Comparison of ENCODE assay signal across 26 cellular contexts in genomic region chr7:14368285-14368684, GRCh38.
"Had no signal": no experiment of that assay in that cellular context is flagged by ENCODE, and none has a peak within 500 bp of the region (broad histone marks: within the 10 kb centered on the region; RNA-seq: fewer than 3 reads in every experiment).

No MANE protein-coding gene starts in this region.

- DNase-seq: activated CD4-positive, alpha-beta T cell treated with anti-CD3 and anti-CD28 coated beads for 48 hours; activated CD4-positive, alpha-beta T cell treated with anti-CD3 and anti-CD28 coated beads, Interleukin-2, amount 50 U/mL, for 4 hours; activated CD4-positive, CD25-positive, alpha-beta regulatory T cell treated with anti-CD3 and anti-CD28 coated beads, Interleukin-2, amount 50 U/mL, for 72 hours; activated CD8-positive, alpha-beta memory T cell treated with anti-CD3 and anti-CD28 coated beads, Interleukin-2, amount 50 U/mL, for 48 hours; activated CD8-positive, alpha-beta T cell treated with anti-CD3 and anti-CD28 coated beads, Interleukin-2, amount 10 ng/mL, durations not matched to agents 7 days and 5 days; activated effector memory CD4-positive, alpha-beta T cell treated with anti-CD3 and anti-CD28 coated beads, Interleukin-2, amount 50 U/mL, for 16 hours; activated naive CD4-positive, alpha-beta T cell treated with anti-CD3 and anti-CD28 coated beads for 36 hours; activated naive CD8-positive, alpha-beta T cell treated with anti-CD3 and anti-CD28 coated beads for 36 hours; activated T-cell treated with anti-CD3 and anti-CD28 coated beads, Interleukin-2, amount 50 U/mL, for 24 hours; brain microvascular endothelial cell; caudate nucleus; KG1; MG63; MV-4-11; NCI-H1092 treated with DMSO at 0.1 percent for 48 hours; NCI-H1417 treated with DMSO at 0.1 percent for 48 hours; NCI-H1694; NCI-H2029; NCI-H510A treated with DMSO at 0.1 percent for 48 hours; NCI-H69; NK-92 treated with Interleukin-12 subunit alpha and Interleukin-12 subunit beta, amount 100 ng/mL, for 24 hours; OCI-M1; Peyer's patch; SHP77 had no signal

- H3K4me3 Mint-ChIP-seq: activated CD8-positive, alpha-beta T cell treated with anti-CD3 and anti-CD28 coated beads, Interleukin-2, amount 10 ng/mL, durations not matched to agents 7 days and 5 days; activated naive CD4-positive, alpha-beta T cell treated with anti-CD3 and anti-CD28 coated beads for 36 hours; activated naive CD8-positive, alpha-beta T cell treated with anti-CD3 and anti-CD28 coated beads for 36 hours; activated T-cell treated with anti-CD3 and anti-CD28 coated beads, Interleukin-2, amount 50 U/mL, for 24 hours; T-helper 1 cell treated with Interleukin-12 subunit alpha and Interleukin-12 subunit beta and Interleukin-4 antibody, amounts not matched to agents 30 μg/mL and 1 μg/mL, for 36 hours; WTC11 had no signal

- H3K27ac Mint-ChIP-seq: activated CD8-positive, alpha-beta T cell treated with anti-CD3 and anti-CD28 coated beads, Interleukin-2, amount 10 ng/mL, durations not matched to agents 7 days and 5 days; activated naive CD4-positive, alpha-beta T cell treated with anti-CD3 and anti-CD28 coated beads for 36 hours; activated naive CD8-positive, alpha-beta T cell treated with anti-CD3 and anti-CD28 coated beads for 36 hours; activated T-cell treated with anti-CD3 and anti-CD28 coated beads, Interleukin-2, amount 50 U/mL, for 24 hours; T-helper 1 cell treated with Interleukin-12 subunit alpha and Interleukin-12 subunit beta and Interleukin-4 antibody, amounts not matched to agents 30 μg/mL and 1 μg/mL, for 36 hours; WTC11 had no signal

- H3K4me3 ChIP-seq: MG63, Peyer's patch had no signal

- H3K4me1 Mint-ChIP-seq: activated naive CD8-positive, alpha-beta T cell treated with anti-CD3 and anti-CD28 coated beads for 36 hours; WTC11 had no signal

- H3K36me3 Mint-ChIP-seq: activated naive CD8-positive, alpha-beta T cell treated with anti-CD3 and anti-CD28 coated beads for 36 hours had no signal

- ATAC-seq: activated CD8-positive, alpha-beta T cell treated with anti-CD3 and anti-CD28 coated beads, Interleukin-2, amount 10 ng/mL, durations not matched to agents 7 days and 5 days; WTC11 had no signal

- H3K27me3 Mint-ChIP-seq: activated naive CD8-positive, alpha-beta T cell treated with anti-CD3 and anti-CD28 coated beads for 36 hours; activated T-cell treated with anti-CD3 and anti-CD28 coated beads, Interleukin-2, amount 50 U/mL, for 24 hours had no signal

- H3K9me3 Mint-ChIP-seq: activated T-cell treated with anti-CD3 and anti-CD28 coated beads, Interleukin-2, amount 50 U/mL, for 24 hours had no signal
